Comparison of ENCODE assay signal across 25 cellular contexts in genomic region chr1:110186558-110186957, GRCh38. TPM values are rescaled to one million over a fixed set of nuclear protein-coding genes. Genes with fewer than 3 reads are reported as not detected.
A peak's percentile ranks its signal among the peaks of the same experiment; 100 is the strongest.
DNase-seq lines count a peak whose midpoint lies in the region; ATAC-seq and TF ChIP-seq lines count a peak whose summit lies in the region.
"Had no signal": no experiment of that assay in that cellular context is flagged by ENCODE, and none has a peak within 500 bp of the region (broad histone marks: within the 10 kb centered on the region; RNA-seq: fewer than 3 reads in every experiment).

No MANE protein-coding gene starts in this region.

- intact Hi-C loops in mucosa of descending colon (cut with DNase I, micrococcal nuclease) = no loop called here
- intact Hi-C loops in aorta (cut with DNase I) = no loop called here
- intact Hi-C loops in ovary (cut with DNase I) = no loop called here
- intact Hi-C loops in sciatic nerve (cut with DNase I) = no loop called here

- TF ChIP-seq POLR2A in ovary (IDR thresholded peaks at IDR 0.05) = no peak

- peak; percentile 25 for DNase-seq in NCI-H2029 (lab: John Stamatoyannopoulos, UW)
- no peak for DNase-seq in NCI-H2029 treated with DMSO at 0.1 percent for 48 hours (lab: John Stamatoyannopoulos, UW)
- peak; percentile 14 for DNase-seq in epithelial cell of esophagus (ENCODE audit: low read depth)
- no peak for DNase-seq in mucosa of descending colon
- DNase-seq in aorta = no peak
- DNase-seq in NCI-H774 (lab: John Stamatoyannopoulos, UW) = no peak
- DNase-seq in ovary = no peak
- no peak for DNase-seq in sciatic nerve (ENCODE audit: low spot score)
- DNase-seq: activated CD4-positive, alpha-beta T cell treated with anti-CD3 and anti-CD28 coated beads, Interleukin-2, amount 50 U/mL, for 1 hour; activated CD8-positive, alpha-beta memory T cell treated with anti-CD3 and anti-CD28 coated beads, Interleukin-2, amount 10 ng/mL, durations not matched to agents 7 days and 5 days; activated naive CD4-positive, alpha-beta T cell treated with Interleukin-2 at 50 U/mL for 16 hours; activated T-cell treated with anti-CD3 and anti-CD28 coated beads, Interleukin-2, amount 50 U/mL, for 72 hours; CD4-positive, alpha-beta T cell; DMS 273 treated with DMSO at 0.1 percent for 48 hours; mammary epithelial cell; NCI-H2227 treated with DMSO at 0.1 percent for 48 hours; spleen; stimulated activated CD4-positive, alpha-beta T cell treated with anti-CD3 and anti-CD28 coated beads, Interleukin-4, amount 100 ng/mL, for 1 hour; stimulated activated naive CD4-positive, alpha-beta T cell; T1000 had no signal

- H3K27ac ChIP-seq in aorta (ENCODE audit: low read depth in 1 of 2, low read length in 2 of 2) (peak overlapping the region; percentile 72 to 93), ovary (no peak overlapping the region)
- H3K27ac ChIP-seq: 22Rv1, KMS-11 had no signal

- no peaks in the 10 kb centered on the region for H3K9me3 ChIP-seq in mucosa of descending colon
- H3K9me3 ChIP-seq in aorta (ENCODE audit: control insufficient read depth, low read length) = no peaks in the 10 kb centered on the region
- no peaks in the 10 kb centered on the region for H3K9me3 ChIP-seq in ovary
- H3K9me3 ChIP-seq: spleen had no signal

- no peak for TF ChIP-seq CTCF in epithelial cell of esophagus (IDR thresholded peaks at IDR 0.05; ENCODE audit: insufficient read depth, low read depth, low read length, missing control alignments)
- TF ChIP-seq CTCF in mucosa of descending colon (IDR thresholded peaks at IDR 0.05) = no peak
- no peak for TF ChIP-seq CTCF in ovary (IDR thresholded peaks at IDR 0.05)

- no peaks in the 10 kb centered on the region for H3K4me1 ChIP-seq in mucosa of descending colon (ENCODE audit: low read depth)
- H3K4me1 ChIP-seq in aorta (ENCODE audit: control insufficient read depth in 1 of 2, insufficient read depth in 2 of 2, low read length in 2 of 2) = peaks cover 0 to 4% of the 10 kb centered on the region in 2 donors
- no peaks in the 10 kb centered on the region for H3K4me1 ChIP-seq in ovary (ENCODE audit: insufficient read depth)

- ATAC-seq in mucosa of descending colon = peak; percentile 31
- ATAC-seq in aorta (ENCODE audit: low FRiP score) = no peak
- no peak for ATAC-seq in sciatic nerve
- ATAC-seq: activated CD8-positive, alpha-beta memory T cell treated with anti-CD3 and anti-CD28 coated beads, Interleukin-2, amount 10 ng/mL, durations not matched to agents 7 days and 5 days; activated T-cell treated with anti-CD3 and anti-CD28 coated beads, Interleukin-2, amount 50 U/mL, for 72 hours had no signal

- TF ChIP-seq EP300 in ovary (IDR thresholded peaks at IDR 0.05) = no peak

- WGBS in aorta, 2 donors = 3 to 8% methylated on average over 5 of the region's 5 CpGs
- WGBS in ovary, 3 donors = 45 to 65% (median 50%) methylated on average over 5 of the region's 5 CpGs

- H3K4me3 ChIP-seq in epithelial cell of esophagus (ENCODE audit: low read length) = no peak overlapping the region
- no peak overlapping the region for H3K4me3 ChIP-seq in mucosa of descending colon
- peak overlapping the region; percentile 11 to 37 for H3K4me3 ChIP-seq in aorta (ENCODE audit: low read length in 2 of 2)
- no peak overlapping the region for H3K4me3 ChIP-seq in ovary
- H3K4me3 ChIP-seq: spleen had no signal

- no peaks in the 10 kb centered on the region for H3K27me3 ChIP-seq in aorta (ENCODE audit: control insufficient read depth in 1 of 2, insufficient read depth in 2 of 2, low read length in 1 of 2)
- H3K27me3 ChIP-seq in ovary = no peaks in the 10 kb centered on the region

- H3K36me3 ChIP-seq in mucosa of descending colon (ENCODE audit: low read depth) = no peaks in the 10 kb centered on the region
- no peaks in the 10 kb centered on the region for H3K36me3 ChIP-seq in aorta (ENCODE audit: control insufficient read depth in 1 of 2, insufficient read depth in 2 of 2, low read length in 1 of 2)
- H3K36me3 ChIP-seq in ovary = no peaks in the 10 kb centered on the region
- H3K36me3 ChIP-seq: spleen had no signal

RNA-seq across cellular contexts. Expression of gene KCNC4, which starts 23.6 kb away (rescaled TPM):
- total RNA-seq in mucosa of descending colon (10 to 100 TPM in 1 of 3 donors, 1 to 10 TPM in 2; 4.9 to 12.8 (median 8.0) TPM), aorta (10 to 100 TPM; 18.2 to 22.6 TPM), ovary (10 to 100 TPM in 5 of 7 donors, 1 to 10 TPM in 2; 5.5 to 18.0 (median 14.2) TPM), sciatic nerve (15.6 TPM)
- polyA plus RNA-seq in aorta (1 to 10 TPM in 1 of 2 donors, under 1 TPM in 1; 0.75 to 4.8 TPM), ovary (1 to 10 TPM; 3.2 to 5.0 TPM)

RNA-seq across cellular contexts. Expression of gene SLC6A17, which starts 36.3 kb away (rescaled TPM):
- total RNA-seq in mucosa of descending colon (under 1 TPM; 0.06 to 0.73 (median 0.10) TPM), aorta (under 1 TPM; 0.21 to 0.49 TPM), ovary (under 1 TPM in 4 of 7 donors, not detected in 3; 0.05 to 0.15 (median 0.05) TPM), sciatic nerve (not detected)
- polyA plus RNA-seq in aorta (under 1 TPM in 1 of 2 donors, not detected in 1; 0.18 TPM), ovary (under 1 TPM; 0.03 to 0.06 TPM)
- total RNA-seq: activated CD8-positive, alpha-beta memory T cell treated with anti-CD3 and anti-CD28 coated beads, Interleukin-2, amount 10 ng/mL, durations not matched to agents 7 days and 5 days; CD4-positive, alpha-beta T cell; HT1080; OCI-LY7; pulmonary artery endothelial cell; spleen had no signal

Comparison
In these comparisons a context has a peak if more than half of its experiments do, and no peak if none do; other contexts are left out.
1. DNase-seq: peak in NCI-H2029 (single experiment) and epithelial cell of esophagus (single experiment); none in NCI-H2029 treated with DMSO at 0.1 percent for 48 hours (single experiment), mucosa of descending colon (0 of 3), aorta (0 of 2), NCI-H774 (single experiment), ovary (0 of 5) and sciatic nerve (single experiment).
2. H3K4me3 ChIP-seq: peak in aorta (2 of 2); none in epithelial cell of esophagus (single experiment), mucosa of descending colon (single experiment) and ovary (single experiment).
3. H3K27ac ChIP-seq: peak in aorta (2 of 2); none in ovary (0 of 2).